1 cellular context compared by ENCODE assay signal in the genomic region with DNA sequence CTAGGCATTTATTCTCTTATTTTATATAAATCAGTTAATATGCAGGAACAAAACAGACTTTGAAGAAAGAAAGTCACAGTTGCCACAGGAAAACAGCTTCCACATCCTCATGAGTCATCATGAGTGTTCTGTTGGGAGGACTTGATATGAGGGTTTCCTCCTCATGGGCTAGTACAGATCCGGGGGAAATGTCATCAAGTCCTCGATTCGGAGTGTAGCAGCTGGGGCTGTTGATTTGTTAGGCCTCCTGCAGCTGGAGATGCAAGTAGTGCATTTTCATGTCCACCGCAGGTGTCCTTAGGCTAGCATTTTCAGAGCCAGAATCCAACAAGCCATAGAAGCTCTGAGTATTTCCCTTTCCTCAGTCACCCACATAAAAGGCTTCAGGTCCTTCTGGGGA.
TF ChIP-seq lines count a peak whose summit lies in the region.

No MANE protein-coding gene starts in this region.

TF ChIP-seq in K562, 482 proteins besides CTCF, POLR2A, EP300 and RAD21 (continued from another document and continues in another):
- TF ChIP-seq DIDO1 (tag; IDR thresholded peaks at IDR 0.05; ENCODE audit: low read depth) (no peak), TRIM28 (IDR thresholded peaks at IDR 0.05) (0 out of 2 replicates have a peak, but pooled peaks have one; percentile 29), ZC3H8 (IDR thresholded peaks at IDR 0.05) (no peak), ZNF311 (CRISPR knock-in tag; IDR thresholded peaks at IDR 0.05) (0 out of 2 replicates have a peak, but pooled peaks have one; percentile 63), ZNF644 (tag; IDR thresholded peaks at IDR 0.05; ENCODE audit: low read depth) (0 out of 2 replicates have a peak, but pooled peaks have one; percentile 49), NR2C1 (IDR thresholded peaks at IDR 0.05) (peak; percentile 88), NR2C1 (tag; IDR thresholded peaks at IDR 0.05) (peak; percentile 93), SPI1 (IDR thresholded peaks at IDR 0.05; ENCODE audit: borderline replicate concordance, low read depth, low read length) (0 out of 2 replicates have a peak, but pooled peaks have one; percentile 7), ETV1 (tag; conservative IDR thresholded peaks at IDR 0.05; ENCODE audit: low read depth) (peak; percentile 71), ZNF263 (CRISPR knock-in tag; IDR thresholded peaks at IDR 0.05; ENCODE audit: borderline replicate concordance) (peak; percentile 82), ELF4 (CRISPR knock-in tag; IDR thresholded peaks at IDR 0.05) (peak; percentile 50; the same call in 1 of the 2 replicates), MEIS2 (IDR thresholded peaks at IDR 0.05; ENCODE audit: partially characterized antibody) (peak; percentile 80), ARID1B (IDR thresholded peaks at IDR 0.05) (peak; percentile 89), ZNF41 (CRISPR knock-in tag; conservative IDR thresholded peaks at IDR 0.05) (0 out of 2 replicates have a peak, but pooled peaks have one; percentile 32), GABPA (tag; conservative IDR thresholded peaks at IDR 0.05; ENCODE audit: low read depth) (peak; percentile 82), ZNF586 (CRISPR knock-in tag; conservative IDR thresholded peaks at IDR 0.05) (no peak), MAFK (IDR thresholded peaks at IDR 0.05; ENCODE audit: low read length) (peak; percentile 74), DNMT1 (IDR thresholded peaks at IDR 0.05) (no peak), DMBX1 (CRISPR knock-in tag; IDR thresholded peaks at IDR 0.05; ENCODE audit: borderline replicate concordance) (peak; percentile 71), SMARCE1 (IDR thresholded peaks at IDR 0.05) (peak; percentile 78), RNF2 (IDR thresholded peaks at IDR 0.05) (peak; percentile 50; the same call in 1 of the 2 replicates), NFIC (IDR thresholded peaks at IDR 0.05) (peak; percentile 66), CBX5 (IDR thresholded peaks at IDR 0.05; ENCODE audit: borderline replicate concordance, low read depth) (peak; percentile 47; the same call in 1 of the 2 replicates), MAFF (IDR thresholded peaks at IDR 0.05; ENCODE audit: low read length) (peak; percentile 76; the same call in 1 of the 2 replicates), CBX8 (IDR thresholded peaks at IDR 0.05; ENCODE audit: borderline replicate concordance, extremely low read depth, low read depth, low read length, poor library complexity, severe bottlenecking) (no peak), SOX6 (IDR thresholded peaks at IDR 0.05) (peak; percentile 42; the same call in 1 of the 2 replicates), EHMT2 (IDR thresholded peaks at IDR 0.05) (peak; percentile 73; the same call in 1 of the 2 replicates), TAF15 (IDR thresholded peaks at IDR 0.05; ENCODE audit: low read depth, low read length) (no peak), CHD2 (IDR thresholded peaks at IDR 0.05; ENCODE audit: low read depth, low read length) (no peak), ZNF696 (CRISPR knock-in tag; conservative IDR thresholded peaks at IDR 0.05) (no peak), NFYB (IDR thresholded peaks at IDR 0.05; ENCODE audit: extremely low read depth, insufficient read length) (no peak)
- TF ChIP-seq, protein P1, sequence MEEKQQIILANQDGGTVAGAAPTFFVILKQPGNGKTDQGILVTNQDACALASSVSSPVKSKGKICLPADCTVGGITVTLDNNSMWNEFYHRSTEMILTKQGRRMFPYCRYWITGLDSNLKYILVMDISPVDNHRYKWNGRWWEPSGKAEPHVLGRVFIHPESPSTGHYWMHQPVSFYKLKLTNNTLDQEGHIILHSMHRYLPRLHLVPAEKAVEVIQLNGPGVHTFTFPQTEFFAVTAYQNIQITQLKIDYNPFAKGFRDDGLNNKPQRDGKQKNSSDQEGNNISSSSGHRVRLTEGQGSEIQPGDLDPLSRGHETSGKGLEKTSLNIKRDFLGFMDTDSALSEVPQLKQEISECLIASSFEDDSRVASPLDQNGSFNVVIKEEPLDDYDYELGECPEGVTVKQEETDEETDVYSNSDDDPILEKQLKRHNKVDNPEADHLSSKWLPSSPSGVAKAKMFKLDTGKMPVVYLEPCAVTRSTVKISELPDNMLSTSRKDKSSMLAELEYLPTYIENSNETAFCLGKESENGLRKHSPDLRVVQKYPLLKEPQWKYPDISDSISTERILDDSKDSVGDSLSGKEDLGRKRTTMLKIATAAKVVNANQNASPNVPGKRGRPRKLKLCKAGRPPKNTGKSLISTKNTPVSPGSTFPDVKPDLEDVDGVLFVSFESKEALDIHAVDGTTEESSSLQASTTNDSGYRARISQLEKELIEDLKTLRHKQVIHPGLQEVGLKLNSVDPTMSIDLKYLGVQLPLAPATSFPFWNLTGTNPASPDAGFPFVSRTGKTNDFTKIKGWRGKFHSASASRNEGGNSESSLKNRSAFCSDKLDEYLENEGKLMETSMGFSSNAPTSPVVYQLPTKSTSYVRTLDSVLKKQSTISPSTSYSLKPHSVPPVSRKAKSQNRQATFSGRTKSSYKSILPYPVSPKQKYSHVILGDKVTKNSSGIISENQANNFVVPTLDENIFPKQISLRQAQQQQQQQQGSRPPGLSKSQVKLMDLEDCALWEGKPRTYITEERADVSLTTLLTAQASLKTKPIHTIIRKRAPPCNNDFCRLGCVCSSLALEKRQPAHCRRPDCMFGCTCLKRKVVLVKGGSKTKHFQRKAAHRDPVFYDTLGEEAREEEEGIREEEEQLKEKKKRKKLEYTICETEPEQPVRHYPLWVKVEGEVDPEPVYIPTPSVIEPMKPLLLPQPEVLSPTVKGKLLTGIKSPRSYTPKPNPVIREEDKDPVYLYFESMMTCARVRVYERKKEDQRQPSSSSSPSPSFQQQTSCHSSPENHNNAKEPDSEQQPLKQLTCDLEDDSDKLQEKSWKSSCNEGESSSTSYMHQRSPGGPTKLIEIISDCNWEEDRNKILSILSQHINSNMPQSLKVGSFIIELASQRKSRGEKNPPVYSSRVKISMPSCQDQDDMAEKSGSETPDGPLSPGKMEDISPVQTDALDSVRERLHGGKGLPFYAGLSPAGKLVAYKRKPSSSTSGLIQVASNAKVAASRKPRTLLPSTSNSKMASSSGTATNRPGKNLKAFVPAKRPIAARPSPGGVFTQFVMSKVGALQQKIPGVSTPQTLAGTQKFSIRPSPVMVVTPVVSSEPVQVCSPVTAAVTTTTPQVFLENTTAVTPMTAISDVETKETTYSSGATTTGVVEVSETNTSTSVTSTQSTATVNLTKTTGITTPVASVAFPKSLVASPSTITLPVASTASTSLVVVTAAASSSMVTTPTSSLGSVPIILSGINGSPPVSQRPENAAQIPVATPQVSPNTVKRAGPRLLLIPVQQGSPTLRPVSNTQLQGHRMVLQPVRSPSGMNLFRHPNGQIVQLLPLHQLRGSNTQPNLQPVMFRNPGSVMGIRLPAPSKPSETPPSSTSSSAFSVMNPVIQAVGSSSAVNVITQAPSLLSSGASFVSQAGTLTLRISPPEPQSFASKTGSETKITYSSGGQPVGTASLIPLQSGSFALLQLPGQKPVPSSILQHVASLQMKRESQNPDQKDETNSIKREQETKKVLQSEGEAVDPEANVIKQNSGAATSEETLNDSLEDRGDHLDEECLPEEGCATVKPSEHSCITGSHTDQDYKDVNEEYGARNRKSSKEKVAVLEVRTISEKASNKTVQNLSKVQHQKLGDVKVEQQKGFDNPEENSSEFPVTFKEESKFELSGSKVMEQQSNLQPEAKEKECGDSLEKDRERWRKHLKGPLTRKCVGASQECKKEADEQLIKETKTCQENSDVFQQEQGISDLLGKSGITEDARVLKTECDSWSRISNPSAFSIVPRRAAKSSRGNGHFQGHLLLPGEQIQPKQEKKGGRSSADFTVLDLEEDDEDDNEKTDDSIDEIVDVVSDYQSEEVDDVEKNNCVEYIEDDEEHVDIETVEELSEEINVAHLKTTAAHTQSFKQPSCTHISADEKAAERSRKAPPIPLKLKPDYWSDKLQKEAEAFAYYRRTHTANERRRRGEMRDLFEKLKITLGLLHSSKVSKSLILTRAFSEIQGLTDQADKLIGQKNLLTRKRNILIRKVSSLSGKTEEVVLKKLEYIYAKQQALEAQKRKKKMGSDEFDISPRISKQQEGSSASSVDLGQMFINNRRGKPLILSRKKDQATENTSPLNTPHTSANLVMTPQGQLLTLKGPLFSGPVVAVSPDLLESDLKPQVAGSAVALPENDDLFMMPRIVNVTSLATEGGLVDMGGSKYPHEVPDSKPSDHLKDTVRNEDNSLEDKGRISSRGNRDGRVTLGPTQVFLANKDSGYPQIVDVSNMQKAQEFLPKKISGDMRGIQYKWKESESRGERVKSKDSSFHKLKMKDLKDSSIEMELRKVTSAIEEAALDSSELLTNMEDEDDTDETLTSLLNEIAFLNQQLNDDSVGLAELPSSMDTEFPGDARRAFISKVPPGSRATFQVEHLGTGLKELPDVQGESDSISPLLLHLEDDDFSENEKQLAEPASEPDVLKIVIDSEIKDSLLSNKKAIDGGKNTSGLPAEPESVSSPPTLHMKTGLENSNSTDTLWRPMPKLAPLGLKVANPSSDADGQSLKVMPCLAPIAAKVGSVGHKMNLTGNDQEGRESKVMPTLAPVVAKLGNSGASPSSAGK (IDR thresholded peaks at IDR 0.05): peak; percentile 65
- TF ChIP-seq, protein P2, sequence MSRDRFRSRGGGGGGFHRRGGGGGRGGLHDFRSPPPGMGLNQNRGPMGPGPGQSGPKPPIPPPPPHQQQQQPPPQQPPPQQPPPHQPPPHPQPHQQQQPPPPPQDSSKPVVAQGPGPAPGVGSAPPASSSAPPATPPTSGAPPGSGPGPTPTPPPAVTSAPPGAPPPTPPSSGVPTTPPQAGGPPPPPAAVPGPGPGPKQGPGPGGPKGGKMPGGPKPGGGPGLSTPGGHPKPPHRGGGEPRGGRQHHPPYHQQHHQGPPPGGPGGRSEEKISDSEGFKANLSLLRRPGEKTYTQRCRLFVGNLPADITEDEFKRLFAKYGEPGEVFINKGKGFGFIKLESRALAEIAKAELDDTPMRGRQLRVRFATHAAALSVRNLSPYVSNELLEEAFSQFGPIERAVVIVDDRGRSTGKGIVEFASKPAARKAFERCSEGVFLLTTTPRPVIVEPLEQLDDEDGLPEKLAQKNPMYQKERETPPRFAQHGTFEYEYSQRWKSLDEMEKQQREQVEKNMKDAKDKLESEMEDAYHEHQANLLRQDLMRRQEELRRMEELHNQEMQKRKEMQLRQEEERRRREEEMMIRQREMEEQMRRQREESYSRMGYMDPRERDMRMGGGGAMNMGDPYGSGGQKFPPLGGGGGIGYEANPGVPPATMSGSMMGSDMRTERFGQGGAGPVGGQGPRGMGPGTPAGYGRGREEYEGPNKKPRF (IDR thresholded peaks at IDR 0.05; ENCODE audit: low read depth, low read length): no peak
- TF ChIP-seq, protein P3, sequence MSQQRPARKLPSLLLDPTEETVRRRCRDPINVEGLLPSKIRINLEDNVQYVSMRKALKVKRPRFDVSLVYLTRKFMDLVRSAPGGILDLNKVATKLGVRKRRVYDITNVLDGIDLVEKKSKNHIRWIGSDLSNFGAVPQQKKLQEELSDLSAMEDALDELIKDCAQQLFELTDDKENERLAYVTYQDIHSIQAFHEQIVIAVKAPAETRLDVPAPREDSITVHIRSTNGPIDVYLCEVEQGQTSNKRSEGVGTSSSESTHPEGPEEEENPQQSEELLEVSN (IDR thresholded peaks at IDR 0.05; ENCODE audit: borderline replicate concordance in 1 of 2, extremely low read depth in 1 of 2, insufficient read depth in 1 of 2, insufficient read length in 1 of 2, low read depth in 1 of 2, low read length in 1 of 2, poor library complexity in 1 of 2, severe bottlenecking in 1 of 2): peak in 1 of 2 experiments; percentile 42
- TF ChIP-seq, protein P4, sequence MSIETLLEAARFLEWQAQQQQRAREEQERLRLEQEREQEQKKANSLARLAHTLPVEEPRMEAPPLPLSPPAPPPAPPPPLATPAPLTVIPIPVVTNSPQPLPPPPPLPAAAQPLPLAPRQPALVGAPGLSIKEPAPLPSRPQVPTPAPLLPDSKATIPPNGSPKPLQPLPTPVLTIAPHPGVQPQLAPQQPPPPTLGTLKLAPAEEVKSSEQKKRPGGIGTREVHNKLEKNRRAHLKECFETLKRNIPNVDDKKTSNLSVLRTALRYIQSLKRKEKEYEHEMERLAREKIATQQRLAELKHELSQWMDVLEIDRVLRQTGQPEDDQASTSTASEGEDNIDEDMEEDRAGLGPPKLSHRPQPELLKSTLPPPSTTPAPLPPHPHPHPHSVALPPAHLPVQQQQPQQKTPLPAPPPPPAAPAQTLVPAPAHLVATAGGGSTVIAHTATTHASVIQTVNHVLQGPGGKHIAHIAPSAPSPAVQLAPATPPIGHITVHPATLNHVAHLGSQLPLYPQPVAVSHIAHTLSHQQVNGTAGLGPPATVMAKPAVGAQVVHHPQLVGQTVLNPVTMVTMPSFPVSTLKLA (conservative IDR thresholded peaks at IDR 0.05): peak; percentile 12 to 59; a peak in 2 of 4 replicates
- TF ChIP-seq, protein P5, sequence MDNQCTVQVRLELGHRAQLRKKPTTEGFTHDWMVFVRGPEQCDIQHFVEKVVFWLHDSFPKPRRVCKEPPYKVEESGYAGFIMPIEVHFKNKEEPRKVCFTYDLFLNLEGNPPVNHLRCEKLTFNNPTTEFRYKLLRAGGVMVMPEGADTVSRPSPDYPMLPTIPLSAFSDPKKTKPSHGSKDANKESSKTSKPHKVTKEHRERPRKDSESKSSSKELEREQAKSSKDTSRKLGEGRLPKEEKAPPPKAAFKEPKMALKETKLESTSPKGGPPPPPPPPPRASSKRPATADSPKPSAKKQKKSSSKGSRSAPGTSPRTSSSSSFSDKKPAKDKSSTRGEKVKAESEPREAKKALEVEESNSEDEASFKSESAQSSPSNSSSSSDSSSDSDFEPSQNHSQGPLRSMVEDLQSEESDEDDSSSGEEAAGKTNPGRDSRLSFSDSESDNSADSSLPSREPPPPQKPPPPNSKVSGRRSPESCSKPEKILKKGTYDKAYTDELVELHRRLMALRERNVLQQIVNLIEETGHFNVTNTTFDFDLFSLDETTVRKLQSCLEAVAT (IDR thresholded peaks at IDR 0.05): no peak
- TF ChIP-seq, protein P6, sequence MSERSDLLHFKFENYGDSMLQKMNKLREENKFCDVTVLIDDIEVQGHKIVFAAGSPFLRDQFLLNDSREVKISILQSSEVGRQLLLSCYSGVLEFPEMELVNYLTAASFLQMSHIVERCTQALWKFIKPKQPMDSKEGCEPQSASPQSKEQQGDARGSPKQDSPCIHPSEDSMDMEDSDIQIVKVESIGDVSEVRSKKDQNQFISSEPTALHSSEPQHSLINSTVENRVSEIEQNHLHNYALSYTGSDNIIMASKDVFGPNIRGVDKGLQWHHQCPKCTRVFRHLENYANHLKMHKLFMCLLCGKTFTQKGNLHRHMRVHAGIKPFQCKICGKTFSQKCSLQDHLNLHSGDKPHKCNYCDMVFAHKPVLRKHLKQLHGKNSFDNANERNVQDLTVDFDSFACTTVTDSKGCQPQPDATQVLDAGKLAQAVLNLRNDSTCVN (CRISPR knock-in tag; IDR thresholded peaks at IDR 0.05): no peak
- TF ChIP-seq, protein P7, sequence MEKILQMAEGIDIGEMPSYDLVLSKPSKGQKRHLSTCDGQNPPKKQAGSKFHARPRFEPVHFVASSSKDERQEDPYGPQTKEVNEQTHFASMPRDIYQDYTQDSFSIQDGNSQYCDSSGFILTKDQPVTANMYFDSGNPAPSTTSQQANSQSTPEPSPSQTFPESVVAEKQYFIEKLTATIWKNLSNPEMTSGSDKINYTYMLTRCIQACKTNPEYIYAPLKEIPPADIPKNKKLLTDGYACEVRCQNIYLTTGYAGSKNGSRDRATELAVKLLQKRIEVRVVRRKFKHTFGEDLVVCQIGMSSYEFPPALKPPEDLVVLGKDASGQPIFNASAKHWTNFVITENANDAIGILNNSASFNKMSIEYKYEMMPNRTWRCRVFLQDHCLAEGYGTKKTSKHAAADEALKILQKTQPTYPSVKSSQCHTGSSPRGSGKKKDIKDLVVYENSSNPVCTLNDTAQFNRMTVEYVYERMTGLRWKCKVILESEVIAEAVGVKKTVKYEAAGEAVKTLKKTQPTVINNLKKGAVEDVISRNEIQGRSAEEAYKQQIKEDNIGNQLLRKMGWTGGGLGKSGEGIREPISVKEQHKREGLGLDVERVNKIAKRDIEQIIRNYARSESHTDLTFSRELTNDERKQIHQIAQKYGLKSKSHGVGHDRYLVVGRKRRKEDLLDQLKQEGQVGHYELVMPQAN (IDR thresholded peaks at IDR 0.05; ENCODE audit: borderline replicate concordance): no peak
